ENCODE assay signal across 1 cellular context in the genomic region with DNA sequence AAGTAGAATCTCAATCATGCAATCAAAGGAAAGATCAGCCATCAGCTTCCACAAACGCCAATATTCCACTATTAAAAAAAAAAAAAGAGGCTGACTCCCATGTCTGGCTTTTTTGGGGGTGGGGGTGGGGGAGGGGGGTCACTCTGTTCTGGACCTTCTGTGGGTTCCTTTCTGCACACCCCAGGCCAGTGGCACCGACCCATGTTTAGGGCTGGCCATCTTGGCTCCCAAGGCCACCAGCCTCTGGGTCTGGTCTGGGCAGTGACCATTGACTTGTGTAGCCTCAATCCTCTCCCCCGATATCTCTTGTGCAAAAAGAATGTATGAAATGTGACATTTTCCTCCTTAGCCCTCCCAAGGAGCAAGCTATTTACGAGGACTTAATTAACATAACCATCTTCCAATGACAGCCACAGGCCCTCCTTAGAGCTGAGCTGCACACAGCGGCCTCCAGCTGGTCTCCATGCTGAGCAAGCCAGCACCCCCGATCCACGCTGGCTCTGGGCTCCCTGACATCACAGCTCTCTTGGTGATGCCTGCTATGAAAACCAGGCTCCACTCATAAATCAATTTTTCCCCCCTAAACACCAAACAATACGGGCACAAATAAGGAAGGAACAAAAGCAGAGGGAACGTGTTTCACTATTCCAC.
TF ChIP-seq lines count a peak whose summit lies in the region.

No MANE protein-coding gene starts in this region.

TF ChIP-seq in GM23338, 12 proteins besides CTCF, POLR2A, EP300 and RAD21 (continued from another document):
- TF ChIP-seq ZNF462 (CRISPR knock-in tag; IDR thresholded peaks at IDR 0.05) (no peak), POLR2AphosphoS5 (IDR thresholded peaks at IDR 0.05; ENCODE audit: low read depth) (no peak), ZNF331 (CRISPR knock-in tag; IDR thresholded peaks at IDR 0.05; ENCODE audit: low read depth) (no peak), ETS1 (IDR thresholded peaks at IDR 0.05) (no peak), NANOG (IDR thresholded peaks at IDR 0.05; ENCODE audit: borderline replicate concordance) (no peak), ZNF114 (CRISPR knock-in tag; IDR thresholded peaks at IDR 0.05) (no peak)
